In genomic region chr11:47797633-47798032, GRCh38 we compare ENCODE assay signal across 10 cellular contexts. TPM values are rescaled to one million over a fixed set of nuclear protein-coding genes. Genes with fewer than 3 reads are reported as not detected.
DNase-seq lines count a peak whose midpoint lies in the region; ATAC-seq, FAIRE-seq and TF ChIP-seq lines count a peak whose summit lies in the region.
"Had no signal": no experiment of that assay in that cellular context is flagged by ENCODE, and none has a peak within 500 bp of the region (broad histone marks: within the 10 kb centered on the region; RNA-seq: fewer than 3 reads in every experiment).

No MANE protein-coding gene starts in this region.

- H3K27me3 ChIP-seq in foreskin keratinocyte (no peaks in the 10 kb centered on the region), heart right ventricle (no peaks in the 10 kb centered on the region), pancreas (no peaks in the 10 kb centered on the region)
- H3K27me3 ChIP-seq: BLaER1 treated with 17β-estradiol and CSF1 and Interleukin-3, amounts not matched to agents 10 nM and 100 nM; tibial nerve had no signal

- H3K27ac Mint-ChIP-seq in activated CD8-positive, alpha-beta memory T cell treated with anti-CD3 and anti-CD28 coated beads, Interleukin-2, amount 10 ng/mL, durations not matched to agents 7 days and 5 days: peak overlapping the region; percentile 56
- H3K27ac Mint-ChIP-seq in activated CD8-positive, alpha-beta T cell treated with anti-CD3 and anti-CD28 coated beads for 36 hours: peak overlapping the region; percentile 73
- H3K27ac Mint-ChIP-seq in stimulated activated memory B cell treated with anti-CD40 and anti-IgM and Interleukin-4, amounts not matched to agents 10 μg/mL and 1 μg/mL and 100 μg/mL, for 72 hours: peak overlapping the region; percentile 49

- H3K4me1 ChIP-seq in foreskin keratinocyte (no peaks in the 10 kb centered on the region), heart right ventricle (peaks cover 0 to 15% (median 4%) of the 10 kb centered on the region in 9 donors), pancreas (no peaks in the 10 kb centered on the region)
- H3K4me1 ChIP-seq: BLaER1 treated with 17β-estradiol and CSF1 and Interleukin-3, amounts not matched to agents 10 nM and 100 nM had no signal

- H3K9me3 ChIP-seq in heart right ventricle (no peaks in the 10 kb centered on the region), pancreas (no peaks in the 10 kb centered on the region)
- H3K9me3 ChIP-seq: BLaER1 treated with 17β-estradiol and CSF1 and Interleukin-3, amounts not matched to agents 10 nM and 100 nM; tibial nerve had no signal

- ATAC-seq in activated CD8-positive, alpha-beta memory T cell treated with anti-CD3 and anti-CD28 coated beads, Interleukin-2, amount 10 ng/mL, durations not matched to agents 7 days and 5 days: peak; percentile 89
- peak; percentile 92 for ATAC-seq in activated CD8-positive, alpha-beta T cell treated with anti-CD3 and anti-CD28 coated beads for 36 hours
- ATAC-seq in foreskin keratinocyte (peak; percentile 61), heart right ventricle (no peak), pancreas (no peak)
- peak; percentile 31 for ATAC-seq in stimulated activated memory B cell treated with anti-CD40 and anti-IgM and Interleukin-4, amounts not matched to agents 10 μg/mL and 1 μg/mL and 100 μg/mL, for 72 hours

- FAIRE-seq in pancreas (lab: Jason Lieb, UNC): no peak

- H3K4me3 Mint-ChIP-seq in activated CD8-positive, alpha-beta memory T cell treated with anti-CD3 and anti-CD28 coated beads, Interleukin-2, amount 10 ng/mL, durations not matched to agents 7 days and 5 days: no peak overlapping the region
- H3K4me3 Mint-ChIP-seq in activated CD8-positive, alpha-beta T cell treated with anti-CD3 and anti-CD28 coated beads for 36 hours: no peak overlapping the region
- no peak overlapping the region for H3K4me3 Mint-ChIP-seq in stimulated activated memory B cell treated with anti-CD40 and anti-IgM and Interleukin-4, amounts not matched to agents 10 μg/mL and 1 μg/mL and 100 μg/mL, for 72 hours

- TF ChIP-seq CTCF in activated CD8-positive, alpha-beta T cell treated with anti-CD3 and anti-CD28 coated beads for 36 hours (IDR thresholded peaks at IDR 0.05): no peak
- TF ChIP-seq CTCF in foreskin keratinocyte (conservative IDR thresholded peaks at IDR 0.05) (no peak), heart right ventricle (IDR thresholded peaks at IDR 0.05) (no peak), pancreas (IDR thresholded peaks at IDR 0.05) (no peak)

- peak; percentile 79 for DNase-seq in activated CD8-positive, alpha-beta memory T cell treated with anti-CD3 and anti-CD28 coated beads, Interleukin-2, amount 10 ng/mL, durations not matched to agents 7 days and 5 days
- no peak for DNase-seq in activated CD8-positive, alpha-beta memory T cell treated with anti-CD3 and anti-CD28 coated beads for 24 hours
- peak; percentile 85 for DNase-seq in activated CD8-positive, alpha-beta T cell treated with anti-CD3 and anti-CD28 coated beads for 36 hours
- DNase-seq in foreskin keratinocyte (peak; percentile 17 to 52), heart right ventricle (no peak), NCI-H1105 treated with DMSO at 0.1 percent for 48 hours (lab: John Stamatoyannopoulos, UW) (no peak), pancreas (no peak)

- 95 to 97% methylated on average over 4 of the region's 4 CpGs for WGBS in heart right ventricle, 2 donors
- WGBS in pancreas, 2 donors: 94 to 96% methylated on average over 4 of the region's 4 CpGs

- H3K9me3 Mint-ChIP-seq in activated CD8-positive, alpha-beta memory T cell treated with anti-CD3 and anti-CD28 coated beads, Interleukin-2, amount 10 ng/mL, durations not matched to agents 7 days and 5 days (ENCODE audit: low read depth): no peaks in the 10 kb centered on the region
- no peaks in the 10 kb centered on the region for H3K9me3 Mint-ChIP-seq in activated CD8-positive, alpha-beta T cell treated with anti-CD3 and anti-CD28 coated beads for 36 hours
- H3K9me3 Mint-ChIP-seq in stimulated activated memory B cell treated with anti-CD40 and anti-IgM and Interleukin-4, amounts not matched to agents 10 μg/mL and 1 μg/mL and 100 μg/mL, for 72 hours: no peaks in the 10 kb centered on the region

- POLR2A ChIA-PET in activated CD8-positive, alpha-beta T cell treated with anti-CD3 and anti-CD28 coated beads for 36 hours (lab: Charles Lee): interaction anchor here (0.9 to 1.2 kb wide), 3 partner anchors 25 to 31 kb away, joined by 3 read pairs; partner anchors contain the start of gene FNBP4

- peaks cover 49% of the 10 kb centered on the region for H3K36me3 Mint-ChIP-seq in activated CD8-positive, alpha-beta memory T cell treated with anti-CD3 and anti-CD28 coated beads, Interleukin-2, amount 10 ng/mL, durations not matched to agents 7 days and 5 days
- peaks cover 48% of the 10 kb centered on the region for H3K36me3 Mint-ChIP-seq in activated CD8-positive, alpha-beta T cell treated with anti-CD3 and anti-CD28 coated beads for 36 hours (ENCODE audit: low read depth)
- peaks cover 48% of the 10 kb centered on the region for H3K36me3 Mint-ChIP-seq in stimulated activated memory B cell treated with anti-CD40 and anti-IgM and Interleukin-4, amounts not matched to agents 10 μg/mL and 1 μg/mL and 100 μg/mL, for 72 hours

- no peaks in the 10 kb centered on the region for H3K27me3 Mint-ChIP-seq in activated CD8-positive, alpha-beta memory T cell treated with anti-CD3 and anti-CD28 coated beads, Interleukin-2, amount 10 ng/mL, durations not matched to agents 7 days and 5 days
- no peaks in the 10 kb centered on the region for H3K27me3 Mint-ChIP-seq in activated CD8-positive, alpha-beta T cell treated with anti-CD3 and anti-CD28 coated beads for 36 hours
- no peaks in the 10 kb centered on the region for H3K27me3 Mint-ChIP-seq in stimulated activated memory B cell treated with anti-CD40 and anti-IgM and Interleukin-4, amounts not matched to agents 10 μg/mL and 1 μg/mL and 100 μg/mL, for 72 hours

- peaks cover 12% of the 10 kb centered on the region for H3K4me1 Mint-ChIP-seq in activated CD8-positive, alpha-beta memory T cell treated with anti-CD3 and anti-CD28 coated beads, Interleukin-2, amount 10 ng/mL, durations not matched to agents 7 days and 5 days
- H3K4me1 Mint-ChIP-seq in activated CD8-positive, alpha-beta T cell treated with anti-CD3 and anti-CD28 coated beads for 36 hours (ENCODE audit: low read depth): peaks cover 12% of the 10 kb centered on the region
- no peaks in the 10 kb centered on the region for H3K4me1 Mint-ChIP-seq in stimulated activated memory B cell treated with anti-CD40 and anti-IgM and Interleukin-4, amounts not matched to agents 10 μg/mL and 1 μg/mL and 100 μg/mL, for 72 hours

- H3K4me3 ChIP-seq in heart right ventricle (no peak overlapping the region), pancreas (no peak overlapping the region)
- H3K4me3 ChIP-seq: BLaER1 treated with 17β-estradiol and CSF1 and Interleukin-3, amounts not matched to agents 10 nM and 100 nM; tibial nerve had no signal

- intact Hi-C loops in activated CD8-positive, alpha-beta T cell treated with anti-CD3 and anti-CD28 coated beads for 36 hours (cut with micrococcal nuclease): no loop called here
- intact Hi-C loops in heart right ventricle (cut with DNase I): loop anchor here in 1 of 10 donors (5.0 kb wide), 1 partner anchor 35 kb away; no protein-coding TSS in a partner anchor
- intact Hi-C loops in pancreas (cut with DNase I): no loop called here

- peaks cover 0 to 100% (median 58%) of the 10 kb centered on the region in 9 donors for H3K36me3 ChIP-seq in heart right ventricle
- peaks cover 0 to 63% (median 28%) of the 10 kb centered on the region in 3 donors for H3K36me3 ChIP-seq in pancreas

- CTCF ChIA-PET in activated CD8-positive, alpha-beta memory T cell treated with anti-CD3 and anti-CD28 coated beads, Interleukin-2, amount 10 ng/mL, durations not matched to agents 7 days and 5 days (lab: Charles Lee): interaction anchor here (0.6 to 1.0 kb wide), 3 partner anchors 27 to 139 kb away, joined by 3 read pairs; no protein-coding TSS in a partner anchor
- CTCF ChIA-PET in activated CD8-positive, alpha-beta T cell treated with anti-CD3 and anti-CD28 coated beads for 36 hours (lab: Charles Lee): interaction anchor here (0.9 kb wide), 1 partner anchor 55 kb away, joined by 3 read pairs; no protein-coding TSS in a partner anchor

- no peak overlapping the region for H3K27ac ChIP-seq in foreskin keratinocyte
- no peak overlapping the region for H3K27ac ChIP-seq in heart right ventricle
- no peak overlapping the region for H3K27ac ChIP-seq in pancreas
- H3K27ac ChIP-seq: BLaER1 treated with 17β-estradiol and CSF1 and Interleukin-3, amounts not matched to agents 10 nM and 100 nM; tibial nerve had no signal

RNA-seq across cellular contexts. Expression of gene FNBP4, which starts 30.5 kb away (rescaled TPM):
- 100 to 1,000 TPM; 142 to 182 TPM for total RNA-seq in activated CD8-positive, alpha-beta memory T cell treated with anti-CD3 and anti-CD28 coated beads, Interleukin-2, amount 10 ng/mL, durations not matched to agents 7 days and 5 days
- 100 to 1,000 TPM; 114 to 117 TPM for total RNA-seq in activated CD8-positive, alpha-beta T cell treated with anti-CD3 and anti-CD28 coated beads for 36 hours
- total RNA-seq in foreskin keratinocyte: 42.1 and 46.9 TPM in 2 replicates
- polyA plus RNA-seq in foreskin keratinocyte: 9.5 and 12.9 TPM in 2 replicates
- 10 to 100 TPM; 39.3 to 65.2 (median 42.8) TPM for total RNA-seq in heart right ventricle
- 10 to 100 TPM; 17.0 to 81.6 TPM for polyA plus RNA-seq in heart right ventricle
- 10 to 100 TPM; 31.7 to 56.1 (median 38.4) TPM for total RNA-seq in pancreas
- polyA plus RNA-seq in pancreas: 10 to 100 TPM; 38.5 to 53.6 TPM

RNA-seq across cellular contexts. Expression of gene NUP160, which starts 50.5 kb away (rescaled TPM):
- total RNA-seq in activated CD8-positive, alpha-beta memory T cell treated with anti-CD3 and anti-CD28 coated beads, Interleukin-2, amount 10 ng/mL, durations not matched to agents 7 days and 5 days: 10 to 100 TPM; 60.0 to 64.6 TPM
- total RNA-seq in activated CD8-positive, alpha-beta T cell treated with anti-CD3 and anti-CD28 coated beads for 36 hours: 10 to 100 TPM; 76.4 to 77.0 TPM
- 30.6 and 33.6 TPM in 2 replicates for total RNA-seq in foreskin keratinocyte
- 7.5 and 9.7 TPM in 2 replicates for polyA plus RNA-seq in foreskin keratinocyte
- 10 to 100 TPM; 13.4 to 17.7 (median 14.7) TPM for total RNA-seq in heart right ventricle
- 10 to 100 TPM in 1 of 2 donors, 1 to 10 TPM in 1; 8.0 to 16.5 TPM for polyA plus RNA-seq in heart right ventricle
- total RNA-seq in pancreas: 10 to 100 TPM; 12.0 to 20.2 (median 13.8) TPM
- polyA plus RNA-seq in pancreas: 10 to 100 TPM in 1 of 2 donors, 1 to 10 TPM in 1; 9.7 to 15.2 TPM

Comparison
In these comparisons a context has a peak if more than half of its experiments do, and no peak if none do; other contexts are left out.
1. DNase-seq: peak in activated CD8-positive, alpha-beta memory T cell treated with anti-CD3 and anti-CD28 coated beads, Interleukin-2, amount 10 ng/mL, durations not matched to agents 7 days and 5 days (single experiment), activated CD8-positive, alpha-beta T cell treated with anti-CD3 and anti-CD28 coated beads for 36 hours (single experiment) and foreskin keratinocyte (2 of 2); none in activated CD8-positive, alpha-beta memory T cell treated with anti-CD3 and anti-CD28 coated beads for 24 hours (single experiment), heart right ventricle (0 of 2), NCI-H1105 treated with DMSO at 0.1 percent for 48 hours (single experiment) and pancreas (0 of 6).
2. ATAC-seq: peak in activated CD8-positive, alpha-beta memory T cell treated with anti-CD3 and anti-CD28 coated beads, Interleukin-2, amount 10 ng/mL, durations not matched to agents 7 days and 5 days (single experiment), activated CD8-positive, alpha-beta T cell treated with anti-CD3 and anti-CD28 coated beads for 36 hours (single experiment), foreskin keratinocyte (single experiment) and stimulated activated memory B cell treated with anti-CD40 and anti-IgM and Interleukin-4, amounts not matched to agents 10 μg/mL and 1 μg/mL and 100 μg/mL, for 72 hours (single experiment); none in heart right ventricle (0 of 8) and pancreas (0 of 4).
3. Peak in every context shown above with its lines, with median percentiles within 50 percentile points of each other: H3K27ac Mint-ChIP-seq.